ENCODE assay signal across 9 cellular contexts in the genomic region with DNA sequence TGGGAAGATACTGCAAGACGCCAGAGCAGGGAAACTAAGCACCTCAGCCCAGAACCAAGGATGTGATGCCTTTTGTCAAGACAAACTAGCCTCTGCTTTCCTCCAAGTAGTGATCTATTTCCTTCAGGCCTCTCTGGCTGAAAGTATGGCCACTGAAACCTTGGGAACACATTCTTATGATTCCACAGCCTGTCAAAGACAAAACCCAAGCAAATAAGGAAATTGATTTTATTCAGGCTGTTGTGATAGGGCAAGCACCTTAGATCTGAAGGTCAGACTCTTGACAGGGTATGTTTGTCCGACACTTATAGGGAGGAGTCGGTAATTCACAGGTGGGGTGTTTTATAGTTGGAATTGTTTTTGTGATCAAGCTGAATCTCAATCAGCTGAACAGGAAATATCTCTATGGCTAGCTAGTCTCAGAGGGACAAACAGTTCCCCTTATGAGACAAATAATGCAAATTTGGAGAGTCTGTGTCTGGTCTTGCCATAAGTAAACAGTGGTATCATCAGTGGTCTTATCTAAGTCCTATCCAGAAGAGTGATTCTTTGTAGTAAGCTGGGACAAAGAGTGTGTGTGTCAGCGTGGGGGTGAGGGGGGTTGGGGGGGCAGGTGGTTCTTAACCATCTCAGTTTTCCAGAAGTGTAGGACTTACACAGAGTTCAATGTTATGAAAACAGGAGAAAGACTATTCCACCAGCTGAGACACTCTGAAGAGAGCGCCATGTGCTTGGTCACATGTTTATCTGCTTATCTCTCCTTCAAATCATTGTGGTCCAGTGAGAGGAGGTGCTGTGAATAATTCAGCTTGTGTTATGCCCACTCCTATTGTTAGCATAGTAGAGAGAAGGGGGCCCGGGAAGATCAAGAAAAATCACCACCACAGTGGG. TPM values are rescaled to one million over a fixed set of nuclear protein-coding genes. Genes with fewer than 3 reads are reported as not detected.
DNase-seq lines count a peak whose midpoint lies in the region; ATAC-seq and TF ChIP-seq lines count a peak whose summit lies in the region.
"Had no signal": no experiment of that assay in that cellular context is flagged by ENCODE, and none has a peak within 500 bp of the region (broad histone marks: within the 10 kb centered on the region; RNA-seq: fewer than 3 reads in every experiment).

No MANE protein-coding gene starts in this region.

- no peaks in the 10 kb centered on the region for H3K4me1 ChIP-seq in BE2C

- no peak overlapping the region for H3K4me3 ChIP-seq in BE2C (ENCODE audit: low read depth, low read length)
- H3K4me3 ChIP-seq: coronary artery had no signal

- H3K4me1 Mint-ChIP-seq in activated naive CD8-positive, alpha-beta T cell treated with anti-CD3 and anti-CD28 coated beads, Interleukin-2, amount 50 U/mL, for 24 hours = peaks cover 5% of the 10 kb centered on the region

- H3K36me3 Mint-ChIP-seq in activated naive CD8-positive, alpha-beta T cell treated with anti-CD3 and anti-CD28 coated beads, Interleukin-2, amount 50 U/mL, for 24 hours (ENCODE audit: low read depth) = no peaks in the 10 kb centered on the region

- no peaks in the 10 kb centered on the region for H3K9me3 Mint-ChIP-seq in activated naive CD8-positive, alpha-beta T cell treated with anti-CD3 and anti-CD28 coated beads, Interleukin-2, amount 50 U/mL, for 24 hours

- H3K27ac Mint-ChIP-seq in activated naive CD8-positive, alpha-beta T cell treated with anti-CD3 and anti-CD28 coated beads, Interleukin-2, amount 50 U/mL, for 24 hours = peak overlapping the region; percentile 63

- H3K36me3 ChIP-seq in BE2C = no peaks in the 10 kb centered on the region

- ATAC-seq in GM18907 (IDR thresholded peaks at IDR 0.05; ENCODE audit: unreplicated experiment) = peak; percentile 65
- ATAC-seq in HG02798 (IDR thresholded peaks at IDR 0.05; ENCODE audit: poor library complexity, unreplicated experiment) = peak; percentile 69
- peak; percentile 75 for ATAC-seq in activated naive CD8-positive, alpha-beta T cell treated with anti-CD3 and anti-CD28 coated beads, Interleukin-2, amount 50 U/mL, for 24 hours
- no peak for ATAC-seq in HG03457 (IDR thresholded peaks at IDR 0.05; ENCODE audit: unreplicated experiment)

- TF ChIP-seq CTCF in BE2C (IDR thresholded peaks at IDR 0.05; ENCODE audit: low read depth, low read length) = no peak

- no peak overlapping the region for H3K4me3 Mint-ChIP-seq in activated naive CD8-positive, alpha-beta T cell treated with anti-CD3 and anti-CD28 coated beads, Interleukin-2, amount 50 U/mL, for 24 hours

- H3K9me3 ChIP-seq in BE2C = no peaks in the 10 kb centered on the region

- no peak for DNase-seq in activated naive CD8-positive, alpha-beta T cell treated with anti-CD3 and anti-CD28 coated beads, Interleukin-2, amount 50 U/mL, for 24 hours
- DNase-seq in pons (ENCODE audit: low spot score) = peak; percentile 63
- DNase-seq in NCI-H1048 (lab: John Stamatoyannopoulos, UW) = no peak
- no peak for DNase-seq in BE2C
- DNase-seq: stimulated activated CD4-positive, alpha-beta T cell treated with anti-CD3 and anti-CD28 coated beads, Interleukin-15, amount 100 ng/mL, for 24 hours had no signal

- peaks cover 4% of the 10 kb centered on the region for H3K27me3 Mint-ChIP-seq in activated naive CD8-positive, alpha-beta T cell treated with anti-CD3 and anti-CD28 coated beads, Interleukin-2, amount 50 U/mL, for 24 hours

- H3K27me3 ChIP-seq in BE2C = no peaks in the 10 kb centered on the region

RNA-seq across cellular contexts. Expression of gene ZCCHC10, which starts 6.7 kb away (rescaled TPM):
- polyA plus RNA-seq in BE2C (2012; ENCODE audit: insufficient read depth, insufficient read length, low read depth) = 25.1 TPM

RNA-seq across cellular contexts. Expression of gene HSPA4, which starts 18.7 kb away (rescaled TPM):
- 76.1 TPM for polyA plus RNA-seq in BE2C (2012; ENCODE audit: insufficient read depth, insufficient read length, low read depth)
